ENCODE assay signal across 10 cellular contexts in the genomic region with DNA sequence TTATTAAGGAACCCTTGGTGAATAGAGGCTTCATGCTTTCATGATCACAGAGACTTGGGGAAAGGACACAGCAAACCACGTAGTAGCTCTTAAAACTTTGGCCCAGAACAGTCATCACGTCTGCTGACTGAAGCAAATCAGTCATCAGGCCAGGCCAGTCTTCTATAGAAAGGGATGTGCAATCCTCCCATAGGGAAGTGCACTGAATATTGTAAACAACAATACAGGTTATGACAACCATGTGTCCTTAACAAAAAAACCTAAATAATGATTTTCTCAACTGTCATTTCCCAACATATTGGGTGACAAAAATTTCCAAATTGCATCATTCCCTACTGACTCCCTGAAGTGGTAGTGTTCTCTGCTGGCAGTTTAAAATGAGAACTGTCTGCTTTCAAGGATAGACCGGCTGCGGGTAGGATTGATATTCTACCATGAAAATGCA.
DNase-seq lines count a peak whose midpoint lies in the region; ATAC-seq, FAIRE-seq and TF ChIP-seq lines count a peak whose summit lies in the region.
"Had no signal": no experiment of that assay in that cellular context is flagged by ENCODE, and none has a peak within 500 bp of the region (broad histone marks: within the 10 kb centered on the region; RNA-seq: fewer than 3 reads in every experiment).

No MANE protein-coding gene starts in this region.

- no peaks in the 10 kb centered on the region for H3K27me3 ChIP-seq in sigmoid colon
- H3K27me3 ChIP-seq in small intestine (ENCODE audit: control insufficient read depth in 2 of 2, insufficient read depth in 2 of 2, low read length in 2 of 2), result no peaks in the 10 kb centered on the region
- no peaks in the 10 kb centered on the region for H3K27me3 ChIP-seq in WERI-Rb-1 (ENCODE audit: insufficient read depth, low read depth, severe bottlenecking)

- H3K4me1 Mint-ChIP-seq in effector memory CD8-positive, alpha-beta T cell (ENCODE audit: low read depth in 2 of 2), result peaks cover 10 to 13% of the 10 kb centered on the region in 2 donors

- H3K27me3 Mint-ChIP-seq in effector memory CD8-positive, alpha-beta T cell, result peaks cover 0 to under 1% of the 10 kb centered on the region in 2 donors

- TF ChIP-seq CTCF in sigmoid colon (IDR thresholded peaks at IDR 0.05), result no peak
- TF ChIP-seq CTCF in GM10266 (IDR thresholded peaks at IDR 0.05; ENCODE audit: control insufficient read depth, insufficient read depth, low read depth, missing control alignments), result no peak
- TF ChIP-seq CTCF in WERI-Rb-1 (IDR thresholded peaks at IDR 0.05; ENCODE audit: low read depth, low read length), result no peak

- DNase-seq in effector memory CD8-positive, alpha-beta T cell, result no peak
- DNase-seq in sigmoid colon (no peak), GM10266 (ENCODE audit: extremely low spot score) (no peak), small intestine (no peak), superior temporal gyrus (ENCODE audit: extremely low spot score) (no peak), WERI-Rb-1 (no peak)
- DNase-seq: activated CD4-positive, alpha-beta T cell treated with anti-CD3 and anti-CD28 coated beads for 36 hours; NCI-H526 had no signal

- H3K36me3 Mint-ChIP-seq in effector memory CD8-positive, alpha-beta T cell (ENCODE audit: insufficient read depth), result no peaks in the 10 kb centered on the region

- TF ChIP-seq POLR2A in sigmoid colon (IDR thresholded peaks at IDR 0.05), result no peak

- H3K4me3 ChIP-seq in sigmoid colon (no peak overlapping the region), small intestine (ENCODE audit: low read depth in 1 of 2, low read length in 2 of 2) (no peak overlapping the region), WERI-Rb-1 (ENCODE audit: low read depth, low read length) (no peak overlapping the region)

- no peak overlapping the region for H3K27ac Mint-ChIP-seq in effector memory CD8-positive, alpha-beta T cell
- H3K27ac Mint-ChIP-seq: activated CD4-positive, alpha-beta T cell treated with anti-CD3 and anti-CD28 coated beads for 36 hours had no signal

- H3K27ac ChIP-seq in sigmoid colon, result peak overlapping the region in 3 of 4 donors; percentile 82 to 89 (median 86)
- no peak overlapping the region for H3K27ac ChIP-seq in small intestine (ENCODE audit: low read depth in 1 of 2, low read length in 1 of 2)
- H3K27ac ChIP-seq in WERI-Rb-1, result no peak overlapping the region

- intact Hi-C loops in sigmoid colon (cut with DNase I), result loop anchor here (5.0 to 10.0 kb wide), 2 partner anchors 222 to 385 kb away; no protein-coding TSS in a partner anchor

- FAIRE-seq in small intestine (lab: Jason Lieb, UNC), result no peak

- H3K9me3 ChIP-seq in sigmoid colon (no peaks in the 10 kb centered on the region), small intestine (ENCODE audit: control insufficient read depth, low read depth) (no peaks in the 10 kb centered on the region), WERI-Rb-1 (ENCODE audit: severe bottlenecking) (no peaks in the 10 kb centered on the region)

- no peak overlapping the region for H3K4me3 Mint-ChIP-seq in effector memory CD8-positive, alpha-beta T cell
- H3K4me3 Mint-ChIP-seq: activated CD4-positive, alpha-beta T cell treated with anti-CD3 and anti-CD28 coated beads for 36 hours had no signal

- no peaks in the 10 kb centered on the region for H3K9me3 Mint-ChIP-seq in effector memory CD8-positive, alpha-beta T cell

- peak; percentile 40 for ATAC-seq in GM21717 (IDR thresholded peaks at IDR 0.05; ENCODE audit: unreplicated experiment)
- peak; percentile 33 for ATAC-seq in HG03575 (IDR thresholded peaks at IDR 0.05; ENCODE audit: extremely low read depth, insufficient number of reproducible peaks, low FRiP score, unreplicated experiment)
- peak; percentile 27 for ATAC-seq in effector memory CD8-positive, alpha-beta T cell (replicated peaks)
- ATAC-seq: activated CD4-positive, alpha-beta T cell treated with anti-CD3 and anti-CD28 coated beads for 36 hours had no signal

- WGBS in sigmoid colon, 2 donors, result 80 to 83% methylated on average over 4 of the region's 4 CpGs
- WGBS in small intestine, 3 donors, result 64 to 87% (median 83%) methylated on average over 4 of the region's 4 CpGs

- peak in 2 of 4 donors; percentile 4 to 25 for TF ChIP-seq EP300 in sigmoid colon (IDR thresholded peaks at IDR 0.05)

- H3K36me3 ChIP-seq in sigmoid colon (no peaks in the 10 kb centered on the region), small intestine (ENCODE audit: control insufficient read depth in 2 of 2, insufficient read depth in 2 of 2, low read length in 2 of 2) (no peaks in the 10 kb centered on the region), WERI-Rb-1 (no peaks in the 10 kb centered on the region)

- peaks cover 0 to 41% (median 28%) of the 10 kb centered on the region in 4 donors for H3K4me1 ChIP-seq in sigmoid colon
- H3K4me1 ChIP-seq in small intestine (ENCODE audit: control insufficient read depth in 2 of 2, insufficient read depth in 1 of 2, low read depth in 1 of 2, low read length in 1 of 2), result peaks cover 0 to 2% of the 10 kb centered on the region in 2 donors

Comparison
In these comparisons a context has a peak if more than half of its experiments do, and no peak if none do; other contexts are left out.
1. H3K27ac ChIP-seq: peak in sigmoid colon (3 of 4); none in small intestine (0 of 2) and WERI-Rb-1 (single experiment).
2. Peak in every context shown above with its lines, with median percentiles within 50 percentile points of each other: ATAC-seq.